ENCODE assay signal across 10 cellular contexts in genomic region chr17:19753049-19753444, GRCh38. TPM values are rescaled to one million over a fixed set of nuclear protein-coding genes. Genes with fewer than 3 reads are reported as not detected.
DNase-seq lines count a peak whose midpoint lies in the region; ATAC-seq lines count a peak whose summit lies in the region.
"Had no signal": no experiment of that assay in that cellular context is flagged by ENCODE, and none has a peak within 500 bp of the region (broad histone marks: within the 10 kb centered on the region; RNA-seq: fewer than 3 reads in every experiment).

No MANE protein-coding gene starts in this region.

- H3K9me3 ChIP-seq in mucosa of rectum (ENCODE audit: control insufficient read depth in 2 of 2, low read length in 2 of 2), result no peaks in the 10 kb centered on the region

- peak; percentile 82 for DNase-seq in DMS 273 (lab: John Stamatoyannopoulos, UW; ENCODE audit: unreplicated experiment)
- peak; percentile 38 for DNase-seq in NCI-H510A (lab: John Stamatoyannopoulos, UW)
- peak; percentile 89 for DNase-seq in dermis blood vessel endothelial cell
- DNase-seq in activated CD4-positive, CD25-positive, alpha-beta regulatory T cell treated with anti-CD3 and anti-CD28 coated beads, Interleukin-2, amount 50 U/mL, for 72 hours, result no peak

- no peaks in the 10 kb centered on the region for H3K27me3 ChIP-seq in mucosa of rectum (ENCODE audit: control insufficient read depth in 2 of 2, insufficient read depth in 2 of 2, low read length in 2 of 2)
- H3K27me3 ChIP-seq: cardiac muscle cell had no signal

- ATAC-seq in GM21381 (IDR thresholded peaks at IDR 0.05; ENCODE audit: unreplicated experiment) (no peak), GM21529 (IDR thresholded peaks at IDR 0.05; ENCODE audit: unreplicated experiment) (no peak), HG02642 (IDR thresholded peaks at IDR 0.05; ENCODE audit: poor library complexity, unreplicated experiment) (no peak)

- H3K27ac ChIP-seq in mucosa of rectum (ENCODE audit: low read depth in 2 of 2, low read length in 2 of 2), result peak overlapping the region; percentile 13 to 35
- H3K27ac ChIP-seq: cardiac muscle cell had no signal

- H3K4me3 ChIP-seq in mucosa of rectum (ENCODE audit: low read length in 2 of 2), result no peak overlapping the region
- H3K4me3 ChIP-seq: cardiac muscle cell had no signal

- H3K4me1 ChIP-seq in mucosa of rectum (ENCODE audit: control insufficient read depth in 2 of 2, insufficient read depth in 2 of 2, low read length in 2 of 2), result peaks cover 12 to 18% of the 10 kb centered on the region in 2 donors

- H3K9ac ChIP-seq in mucosa of rectum (ENCODE audit: low read depth in 1 of 2, low read length in 2 of 2), result no peak overlapping the region

- no peaks in the 10 kb centered on the region for H3K36me3 ChIP-seq in mucosa of rectum (ENCODE audit: control insufficient read depth in 2 of 2, insufficient read depth in 2 of 2, low read length in 2 of 2)
- H3K36me3 ChIP-seq: cardiac muscle cell had no signal

RNA-seq across cellular contexts. Expression of gene ALDH3A1, which starts 4.9 kb away (rescaled TPM):
- 0.85 and 0.93 TPM in 2 replicates for total RNA-seq in dermis blood vessel endothelial cell
- total RNA-seq: cardiac muscle cell had no signal

RNA-seq across cellular contexts. Expression of gene SLC47A2, which starts 36.7 kb away (rescaled TPM):
- not detected in 2 replicates for total RNA-seq in dermis blood vessel endothelial cell
- total RNA-seq: subcutaneous adipose tissue had no signal
